26 cellular contexts compared by ENCODE assay signal in the genomic region with DNA sequence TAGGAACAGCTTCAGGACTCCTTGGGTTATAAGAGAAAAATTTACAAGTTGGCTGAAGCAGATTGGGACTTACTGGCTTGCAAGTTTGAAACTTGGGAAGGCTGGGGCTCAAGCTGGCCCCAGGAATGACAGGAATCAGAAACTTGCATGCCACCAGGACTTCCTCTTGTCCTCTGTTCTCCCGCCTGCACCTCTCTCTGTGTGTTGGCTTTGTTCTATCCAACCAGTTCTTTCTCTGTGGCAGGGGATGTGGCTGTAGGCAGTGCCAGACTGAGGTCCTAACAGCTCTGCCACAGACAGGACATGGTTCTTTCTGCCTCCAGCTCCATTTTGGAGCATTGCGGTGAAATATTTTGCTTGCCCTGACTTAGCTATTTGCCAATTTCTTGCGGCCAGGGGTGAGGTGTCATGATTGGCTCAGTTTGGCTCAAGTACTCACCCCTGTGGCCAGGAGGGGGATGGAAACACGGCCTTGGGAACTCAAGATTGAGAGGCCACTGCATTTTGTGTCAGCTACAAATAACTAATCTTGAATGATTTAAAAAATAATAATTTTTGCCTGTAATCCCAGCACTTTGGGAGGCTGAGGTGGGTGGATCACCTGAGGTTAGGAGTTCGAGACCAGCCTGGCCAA. TPM values are rescaled to one million over a fixed set of nuclear protein-coding genes. Genes with fewer than 3 reads are reported as not detected.
DNase-seq lines count a peak whose midpoint lies in the region; ATAC-seq and TF ChIP-seq lines count a peak whose summit lies in the region.
"Had no signal": no experiment of that assay in that cellular context is flagged by ENCODE, and none has a peak within 500 bp of the region (broad histone marks: within the 10 kb centered on the region; RNA-seq: fewer than 3 reads in every experiment).

No MANE protein-coding gene starts in this region.

- H2BK15ac ChIP-seq in mesenchymal stem cell (ENCODE audit: low read depth, poor library complexity, severe bottlenecking): no peak overlapping the region

- H3K27me3 ChIP-seq in GM06990 (replicated peaks; ENCODE audit: control insufficient read depth, insufficient read depth, low read length): no peaks in the 10 kb centered on the region; the same call in 1 of the 2 replicates
- no peaks in the 10 kb centered on the region for H3K27me3 ChIP-seq in endodermal cell (ENCODE audit: control insufficient read depth, insufficient read depth, low read length, poor library complexity, severe bottlenecking)
- H3K27me3 ChIP-seq in mesenchymal stem cell (ENCODE audit: control insufficient read depth in 1 of 2, insufficient read depth in 1 of 2, low read length in 2 of 2): peaks cover 0 to 11% of the 10 kb centered on the region in 2 experiments
- H3K27me3 ChIP-seq: BLaER1 treated with 17β-estradiol and CSF1 and Interleukin-3, amounts not matched to agents 10 nM and 100 nM had no signal

- H3K4me3 ChIP-seq in GM06990 (replicated peaks; ENCODE audit: low read depth, low read length) (no peak overlapping the region), endodermal cell (ENCODE audit: low read length) (no peak overlapping the region), mesenchymal stem cell (ENCODE audit: insufficient read depth in 1 of 2, low read depth in 1 of 2, low read length in 2 of 2) (no peak overlapping the region), foreskin fibroblast (ENCODE audit: low read depth in 1 of 2, low read length in 2 of 2) (no peak overlapping the region)
- H3K4me3 ChIP-seq: BLaER1 treated with 17β-estradiol and CSF1 and Interleukin-3, amounts not matched to agents 10 nM and 100 nM; GM12878 had no signal

- no peak overlapping the region for H4K91ac ChIP-seq in mesenchymal stem cell (ENCODE audit: low read length)

- H3K36me3 ChIP-seq in GM06990 (ENCODE audit: control insufficient read depth, insufficient read depth, low read length) (no peaks in the 10 kb centered on the region), endodermal cell (ENCODE audit: control insufficient read depth, insufficient read depth, low read length) (no peaks in the 10 kb centered on the region), mesenchymal stem cell (ENCODE audit: control insufficient read depth in 1 of 2, insufficient read depth in 2 of 2, low read depth in 1 of 2, low read length in 2 of 2) (no peaks in the 10 kb centered on the region)
- H3K36me3 ChIP-seq: BLaER1 treated with 17β-estradiol and CSF1 and Interleukin-3, amounts not matched to agents 10 nM and 100 nM had no signal

- H3K14ac ChIP-seq in mesenchymal stem cell (ENCODE audit: low read length in 2 of 2): no peak overlapping the region

- no peak overlapping the region for H2BK5ac ChIP-seq in mesenchymal stem cell (ENCODE audit: low read depth, low read length, poor library complexity, severe bottlenecking)

- H3K27ac ChIP-seq in endodermal cell (ENCODE audit: low read depth, low read length) (no peak overlapping the region), mesenchymal stem cell (ENCODE audit: low read length, poor library complexity, severe bottlenecking) (no peak overlapping the region)
- H3K27ac ChIP-seq: 22Rv1; BLaER1 treated with 17β-estradiol and CSF1 and Interleukin-3, amounts not matched to agents 10 nM and 100 nM; RWPE1 had no signal

- H3K18ac ChIP-seq in mesenchymal stem cell (ENCODE audit: low read depth in 1 of 2, low read length in 2 of 2): no peak overlapping the region

- peaks cover 12% of the 10 kb centered on the region for H3K9me3 ChIP-seq in endodermal cell (ENCODE audit: control insufficient read depth, low read length)
- no peaks in the 10 kb centered on the region for H3K9me3 ChIP-seq in mesenchymal stem cell (ENCODE audit: control insufficient read depth, low read length)
- H3K9me3 ChIP-seq: Caco-2, SK-N-SH had no signal

- peaks cover 1% of the 10 kb centered on the region for H3K27me3 Mint-ChIP-seq in endodermal cell (ENCODE audit: insufficient read depth)

- no peak overlapping the region for H2AFZ ChIP-seq in mesenchymal stem cell (ENCODE audit: low read depth, low read length)

- peaks cover 2% of the 10 kb centered on the region for H3K36me3 Mint-ChIP-seq in endodermal cell (ENCODE audit: low read depth)
- H3K36me3 Mint-ChIP-seq: CD4-positive, alpha-beta memory T cell had no signal

- WGBS in endodermal cell (ENCODE audit: insufficient coverage in 1 of 2, insufficient read length in 1 of 2), 2 experiments: 87% methylated on average over 5 of the region's 5 CpGs; no CpG with 5 or more reads in 1 of the 2 experiments
- 92% methylated on average over 5 of the region's 5 CpGs for WGBS in mesenchymal stem cell

- H3K4me3 Mint-ChIP-seq in endodermal cell: no peak overlapping the region
- H3K4me3 Mint-ChIP-seq: CD4-positive, alpha-beta memory T cell had no signal

- no peak overlapping the region for H3K23ac ChIP-seq in mesenchymal stem cell (ENCODE audit: low read length in 2 of 2)

- H3K9ac ChIP-seq in endodermal cell (ENCODE audit: extremely low read depth, low read length, poor library complexity, severe bottlenecking) (no peak overlapping the region), mesenchymal stem cell (ENCODE audit: low read length) (no peak overlapping the region)
- H3K9ac ChIP-seq: BLaER1 treated with 17β-estradiol and CSF1 and Interleukin-3, amounts not matched to agents 10 nM and 100 nM; SK-N-SH had no signal

- H4K8ac ChIP-seq in mesenchymal stem cell (ENCODE audit: low read length): peak overlapping the region; percentile 38

- H3K9me3 Mint-ChIP-seq in endodermal cell: peaks cover 7% of the 10 kb centered on the region

- no peak for DNase-seq in GM06990 (ENCODE audit: extremely low read depth, insufficient read length)
- DNase-seq in NCI-H69 (lab: John Stamatoyannopoulos, UW): peak; percentile 38
- peak; percentile 62 for DNase-seq in endodermal cell
- DNase-seq in mesenchymal stem cell: no peak
- no peak for DNase-seq in foreskin fibroblast
- no peak for DNase-seq in omental fat pad (ENCODE audit: low spot score)
- DNase-seq in H4 (ENCODE audit: low spot score): no peak
- DNase-seq: CD4-positive, alpha-beta memory T cell; DMS 273 treated with DMSO at 0.1 percent for 48 hours; DMS79 treated with DMSO at 0.1 percent for 48 hours; NCI-H1092 treated with DMSO at 0.1 percent for 48 hours; NCI-H1436 treated with DMSO at 0.1 percent for 48 hours; NCI-H2029; NCI-H2227 treated with DMSO at 0.1 percent for 48 hours; NCI-H510A; NCI-H748 treated with DMSO at 0.1 percent for 48 hours; NK-92 treated with Interleukin-12 subunit alpha and Interleukin-12 subunit beta, amount 100 ng/mL, for 24 hours; SHP77 treated with DMSO at 0.1 percent for 48 hours; SK-N-SH had no signal

- H3K4me1 ChIP-seq in endodermal cell (ENCODE audit: control insufficient read depth, insufficient read depth, low read length): no peaks in the 10 kb centered on the region
- H3K4me1 ChIP-seq in mesenchymal stem cell (ENCODE audit: control insufficient read depth, insufficient read depth, low read depth, low read length): no peaks in the 10 kb centered on the region
- H3K4me1 ChIP-seq: BLaER1 treated with 17β-estradiol and CSF1 and Interleukin-3, amounts not matched to agents 10 nM and 100 nM; Caco-2 had no signal

- TF ChIP-seq CTCF in GM06990 (IDR thresholded peaks at IDR 0.05; ENCODE audit: insufficient read depth, low read length, poor library complexity, severe bottlenecking) (peak; percentile 8), endodermal cell (conservative IDR thresholded peaks at IDR 0.05) (peak; percentile 33), foreskin fibroblast (IDR thresholded peaks at IDR 0.05; ENCODE audit: low read depth, low read length) (no peak), omental fat pad (IDR thresholded peaks at IDR 0.05) (no peak)

- no peak overlapping the region for H3K4ac ChIP-seq in mesenchymal stem cell (ENCODE audit: low read depth in 1 of 2, low read length in 2 of 2)

- H3K79me1 ChIP-seq in mesenchymal stem cell (replicated peaks; ENCODE audit: low read length, poor library complexity, severe bottlenecking): no peaks in the 10 kb centered on the region

- H2BK120ac ChIP-seq in mesenchymal stem cell (ENCODE audit: low read depth, low read length): no peak overlapping the region

- ATAC-seq in HG02588 (IDR thresholded peaks at IDR 0.05; ENCODE audit: unreplicated experiment) (no peak), omental fat pad (ENCODE audit: low FRiP score) (no peak)
- ATAC-seq: GM12878 had no signal

- H3K27ac Mint-ChIP-seq in endodermal cell: no peak overlapping the region
- H3K27ac Mint-ChIP-seq: CD4-positive, alpha-beta memory T cell had no signal

- no peak overlapping the region for H2AK5ac ChIP-seq in mesenchymal stem cell (ENCODE audit: low read length, severe bottlenecking)

- no peak overlapping the region for H3K4me2 ChIP-seq in mesenchymal stem cell (ENCODE audit: low read length, poor library complexity, severe bottlenecking)
- H3K4me2 ChIP-seq: BLaER1 treated with 17β-estradiol and CSF1 and Interleukin-3, amounts not matched to agents 10 nM and 100 nM; SK-N-SH had no signal

- no peak overlapping the region for H2BK12ac ChIP-seq in mesenchymal stem cell (ENCODE audit: low read length in 2 of 2)

- H3K4me1 Mint-ChIP-seq in endodermal cell: peaks cover 5% of the 10 kb centered on the region
- H3K4me1 Mint-ChIP-seq: CD4-positive, alpha-beta memory T cell had no signal

RNA-seq across cellular contexts. Expression of gene MEP1B, which starts 48.9 kb away (rescaled TPM):
- total RNA-seq in endodermal cell: not detected
- polyA plus RNA-seq in endodermal cell (2013, experiment 1 of 2): not detected
- polyA plus RNA-seq in endodermal cell (2013, experiment 2 of 2): not detected
- polyA plus RNA-seq in mesenchymal stem cell (2013, experiment 1 of 2): not detected
- not detected for polyA plus RNA-seq in mesenchymal stem cell (2013, experiment 2 of 2)
- under 1 TPM in 1 of 4 donors, not detected in 3; 0.32 TPM for total RNA-seq in omental fat pad
- not detected in 2 replicates for total RNA-seq in H4 (2014; rRNA removed; shearing (Covaris generic))
- total RNA-seq: Caco-2; CD4-positive, alpha-beta memory T cell; GM12878; LHCN-M2 had no signal
- polyA plus RNA-seq: CD4-positive, alpha-beta memory T cell; SK-N-SH had no signal

Comparison
In these comparisons a context has a peak if more than half of its experiments do, and no peak if none do; other contexts are left out.
1. DNase-seq: peak in NCI-H69 (single experiment) and endodermal cell (single experiment); none in GM06990 (single experiment), mesenchymal stem cell (single experiment), foreskin fibroblast (0 of 2), omental fat pad (single experiment) and H4 (single experiment).
2. CTCF ChIP-seq: peak in GM06990 (single experiment) and endodermal cell (single experiment); none in foreskin fibroblast (single experiment) and omental fat pad (0 of 3).